1 cellular context compared by ENCODE assay signal in the genomic region with DNA sequence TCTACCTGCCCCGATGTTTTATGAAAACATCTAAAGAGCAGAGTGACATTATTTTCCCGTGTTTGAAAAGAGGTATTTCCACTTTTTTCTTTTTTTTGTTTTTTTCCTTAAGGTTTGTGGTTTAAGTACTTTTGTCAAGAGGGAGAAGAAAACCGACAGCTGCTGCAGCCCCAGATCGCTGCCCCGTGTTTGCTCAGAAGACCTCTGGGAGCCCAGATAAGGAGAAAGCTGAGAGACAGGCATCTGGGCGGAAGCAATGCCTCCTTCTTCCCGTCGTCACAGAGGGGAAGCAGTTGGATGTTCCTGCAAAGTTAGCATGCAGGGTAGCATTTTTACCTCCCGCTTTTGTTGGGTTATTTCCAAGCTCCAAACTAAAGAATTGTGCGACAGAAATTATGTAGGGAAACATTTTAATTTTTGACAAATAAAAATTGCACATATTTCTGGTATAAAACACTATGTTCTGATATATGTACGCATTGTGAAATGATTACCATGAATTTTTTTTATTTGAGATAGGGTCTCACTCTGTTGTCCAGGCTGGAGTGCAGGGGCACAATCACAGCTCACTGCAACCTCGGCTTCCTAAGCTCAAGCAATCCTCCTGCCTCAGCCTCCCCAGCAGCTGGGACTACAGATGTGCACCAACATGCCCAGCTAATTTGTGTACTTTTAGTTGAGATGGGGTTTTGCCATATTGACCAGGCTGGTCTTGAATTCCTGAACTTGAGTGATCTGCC.
TF ChIP-seq lines count a peak whose summit lies in the region.

No MANE protein-coding gene starts in this region.

TF ChIP-seq in K562, 482 proteins besides CTCF, POLR2A, EP300 and RAD21 (continued from another document and continues in another):
- TF ChIP-seq GTF3C2 (IDR thresholded peaks at IDR 0.05; ENCODE audit: borderline replicate concordance, extremely low read depth, insufficient read length) (no peak), KLF16 (IDR thresholded peaks at IDR 0.05) (peak; percentile 96), ZNF764 (CRISPR knock-in tag; IDR thresholded peaks at IDR 0.05; ENCODE audit: low read depth) (no peak), ESRRA (IDR thresholded peaks at IDR 0.05; ENCODE audit: borderline replicate concordance, low read depth) (no peak; the same call in 1 of the 2 replicates), PPARD (CRISPR knock-in tag; IDR thresholded peaks at IDR 0.05) (no peak), U2AF2 (optimal IDR thresholded peaks at IDR 0.05; ENCODE audit: low read depth, low read length) (no peak), CBX1 (IDR thresholded peaks at IDR 0.05; ENCODE audit: low read depth) (no peak), TFAM (CRISPR knock-in tag; conservative IDR thresholded peaks at IDR 0.05) (no peak), MLX (CRISPR knock-in tag; conservative IDR thresholded peaks at IDR 0.05) (no peak), CHD1 (IDR thresholded peaks at IDR 0.05; ENCODE audit: low read length) (no peak), ETV6 (IDR thresholded peaks at IDR 0.05; ENCODE audit: borderline replicate concordance in 1 of 2, low read depth in 2 of 2, low read length in 1 of 2) (peak; percentile 56 to 91; a peak in 3 of 4 replicates), ETV6 (CRISPR knock-in tag; IDR thresholded peaks at IDR 0.05; ENCODE audit: borderline replicate concordance) (no peak), ZNF655 (CRISPR knock-in tag; IDR thresholded peaks at IDR 0.05) (no peak), DPF2 (IDR thresholded peaks at IDR 0.05) (peak; percentile 96), NBN (IDR thresholded peaks at IDR 0.05; ENCODE audit: low read depth) (peak; percentile 34; the same call in 1 of the 2 replicates), MAFK (IDR thresholded peaks at IDR 0.05; ENCODE audit: low read length) (no peak), ARID3A (IDR thresholded peaks at IDR 0.05; ENCODE audit: borderline replicate concordance, low read depth, low read length) (no peak), ILK (tag; IDR thresholded peaks at IDR 0.05; ENCODE audit: borderline replicate concordance, low read depth) (no peak), CEBPG (CRISPR knock-in tag; IDR thresholded peaks at IDR 0.05) (no peak), CEBPG (tag; conservative IDR thresholded peaks at IDR 0.05 in 1 of 2, IDR thresholded peaks at IDR 0.05 in 1 of 2) (no peak), STAT5A (IDR thresholded peaks at IDR 0.05; ENCODE audit: borderline replicate concordance, low read length) (peak; percentile 87), NFE2L1 (tag; IDR thresholded peaks at IDR 0.05; ENCODE audit: borderline replicate concordance, low read depth) (no peak), ZNF740 (CRISPR knock-in tag; IDR thresholded peaks at IDR 0.05) (no peak), ZNF740 (tag; IDR thresholded peaks at IDR 0.05) (no peak), SP2 (IDR thresholded peaks at IDR 0.05; ENCODE audit: extremely low read depth, low read depth, low read length, poor library complexity, severe bottlenecking) (no peak), MEIS2 (IDR thresholded peaks at IDR 0.05; ENCODE audit: partially characterized antibody) (peak; percentile 67), XRCC5 (IDR thresholded peaks at IDR 0.05; ENCODE audit: low read depth, low read length) (no peak), THRB (CRISPR knock-in tag; conservative IDR thresholded peaks at IDR 0.05) (0 out of 2 replicates have a peak, but pooled peaks have one; percentile 37), KHSRP (IDR thresholded peaks at IDR 0.05) (peak; percentile 48; the same call in 1 of the 2 replicates), SRF (CRISPR knock-in tag; IDR thresholded peaks at IDR 0.05) (peak in 1 of 2 experiments; percentile 74; a peak in 1 of 4 replicates), GATA2 (CRISPR knock-in tag; IDR thresholded peaks at IDR 0.05) (peak; percentile 76), DIDO1 (tag; IDR thresholded peaks at IDR 0.05; ENCODE audit: low read depth) (no peak), RAD51 (IDR thresholded peaks at IDR 0.05; ENCODE audit: borderline replicate concordance, low read depth) (no peak)
- TF ChIP-seq, protein P1, sequence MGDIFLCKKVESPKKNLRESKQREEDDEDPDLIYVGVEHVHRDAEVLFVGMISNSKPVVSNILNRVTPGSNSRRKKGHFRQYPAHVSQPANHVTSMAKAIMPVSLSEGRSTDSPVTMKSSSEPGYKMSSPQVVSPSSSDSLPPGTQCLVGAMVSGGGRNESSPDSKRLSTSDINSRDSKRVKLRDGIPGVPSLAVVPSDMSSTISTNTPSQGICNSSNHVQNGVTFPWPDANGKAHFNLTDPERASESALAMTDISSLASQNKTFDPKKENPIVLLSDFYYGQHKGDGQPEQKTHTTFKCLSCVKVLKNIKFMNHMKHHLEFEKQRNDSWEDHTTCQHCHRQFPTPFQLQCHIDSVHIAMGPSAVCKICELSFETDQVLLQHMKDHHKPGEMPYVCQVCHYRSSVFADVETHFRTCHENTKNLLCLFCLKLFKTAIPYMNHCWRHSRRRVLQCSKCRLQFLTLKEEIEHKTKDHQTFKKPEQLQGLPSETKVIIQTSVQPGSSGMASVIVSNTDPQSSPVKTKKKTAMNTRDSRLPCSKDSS (IDR thresholded peaks at IDR 0.05; ENCODE audit: low read depth, partially characterized antibody): no peak
- TF ChIP-seq, protein P2, sequence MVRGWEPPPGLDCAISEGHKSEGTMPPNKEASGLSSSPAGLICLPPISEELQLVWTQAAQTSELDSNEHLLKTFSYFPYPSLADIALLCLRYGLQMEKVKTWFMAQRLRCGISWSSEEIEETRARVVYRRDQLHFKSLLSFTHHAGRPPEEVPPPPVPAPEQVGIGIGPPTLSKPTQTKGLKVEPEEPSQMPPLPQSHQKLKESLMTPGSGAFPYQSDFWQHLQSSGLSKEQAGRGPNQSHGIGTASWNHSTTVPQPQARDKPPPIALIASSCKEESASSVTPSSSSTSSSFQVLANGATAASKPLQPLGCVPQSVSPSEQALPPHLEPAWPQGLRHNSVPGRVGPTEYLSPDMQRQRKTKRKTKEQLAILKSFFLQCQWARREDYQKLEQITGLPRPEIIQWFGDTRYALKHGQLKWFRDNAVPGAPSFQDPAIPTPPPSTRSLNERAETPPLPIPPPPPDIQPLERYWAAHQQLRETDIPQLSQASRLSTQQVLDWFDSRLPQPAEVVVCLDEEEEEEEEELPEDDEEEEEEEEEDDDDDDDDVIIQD (CRISPR knock-in tag; IDR thresholded peaks at IDR 0.05): no peak
- TF ChIP-seq, protein P3, sequence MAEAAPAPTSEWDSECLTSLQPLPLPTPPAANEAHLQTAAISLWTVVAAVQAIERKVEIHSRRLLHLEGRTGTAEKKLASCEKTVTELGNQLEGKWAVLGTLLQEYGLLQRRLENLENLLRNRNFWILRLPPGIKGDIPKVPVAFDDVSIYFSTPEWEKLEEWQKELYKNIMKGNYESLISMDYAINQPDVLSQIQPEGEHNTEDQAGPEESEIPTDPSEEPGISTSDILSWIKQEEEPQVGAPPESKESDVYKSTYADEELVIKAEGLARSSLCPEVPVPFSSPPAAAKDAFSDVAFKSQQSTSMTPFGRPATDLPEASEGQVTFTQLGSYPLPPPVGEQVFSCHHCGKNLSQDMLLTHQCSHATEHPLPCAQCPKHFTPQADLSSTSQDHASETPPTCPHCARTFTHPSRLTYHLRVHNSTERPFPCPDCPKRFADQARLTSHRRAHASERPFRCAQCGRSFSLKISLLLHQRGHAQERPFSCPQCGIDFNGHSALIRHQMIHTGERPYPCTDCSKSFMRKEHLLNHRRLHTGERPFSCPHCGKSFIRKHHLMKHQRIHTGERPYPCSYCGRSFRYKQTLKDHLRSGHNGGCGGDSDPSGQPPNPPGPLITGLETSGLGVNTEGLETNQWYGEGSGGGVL (CRISPR knock-in tag; IDR thresholded peaks at IDR 0.05): no peak
- TF ChIP-seq, protein P4, sequence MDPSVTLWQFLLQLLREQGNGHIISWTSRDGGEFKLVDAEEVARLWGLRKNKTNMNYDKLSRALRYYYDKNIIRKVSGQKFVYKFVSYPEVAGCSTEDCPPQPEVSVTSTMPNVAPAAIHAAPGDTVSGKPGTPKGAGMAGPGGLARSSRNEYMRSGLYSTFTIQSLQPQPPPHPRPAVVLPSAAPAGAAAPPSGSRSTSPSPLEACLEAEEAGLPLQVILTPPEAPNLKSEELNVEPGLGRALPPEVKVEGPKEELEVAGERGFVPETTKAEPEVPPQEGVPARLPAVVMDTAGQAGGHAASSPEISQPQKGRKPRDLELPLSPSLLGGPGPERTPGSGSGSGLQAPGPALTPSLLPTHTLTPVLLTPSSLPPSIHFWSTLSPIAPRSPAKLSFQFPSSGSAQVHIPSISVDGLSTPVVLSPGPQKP (CRISPR knock-in tag; IDR thresholded peaks at IDR 0.05): no peak
- TF ChIP-seq, protein P5, sequence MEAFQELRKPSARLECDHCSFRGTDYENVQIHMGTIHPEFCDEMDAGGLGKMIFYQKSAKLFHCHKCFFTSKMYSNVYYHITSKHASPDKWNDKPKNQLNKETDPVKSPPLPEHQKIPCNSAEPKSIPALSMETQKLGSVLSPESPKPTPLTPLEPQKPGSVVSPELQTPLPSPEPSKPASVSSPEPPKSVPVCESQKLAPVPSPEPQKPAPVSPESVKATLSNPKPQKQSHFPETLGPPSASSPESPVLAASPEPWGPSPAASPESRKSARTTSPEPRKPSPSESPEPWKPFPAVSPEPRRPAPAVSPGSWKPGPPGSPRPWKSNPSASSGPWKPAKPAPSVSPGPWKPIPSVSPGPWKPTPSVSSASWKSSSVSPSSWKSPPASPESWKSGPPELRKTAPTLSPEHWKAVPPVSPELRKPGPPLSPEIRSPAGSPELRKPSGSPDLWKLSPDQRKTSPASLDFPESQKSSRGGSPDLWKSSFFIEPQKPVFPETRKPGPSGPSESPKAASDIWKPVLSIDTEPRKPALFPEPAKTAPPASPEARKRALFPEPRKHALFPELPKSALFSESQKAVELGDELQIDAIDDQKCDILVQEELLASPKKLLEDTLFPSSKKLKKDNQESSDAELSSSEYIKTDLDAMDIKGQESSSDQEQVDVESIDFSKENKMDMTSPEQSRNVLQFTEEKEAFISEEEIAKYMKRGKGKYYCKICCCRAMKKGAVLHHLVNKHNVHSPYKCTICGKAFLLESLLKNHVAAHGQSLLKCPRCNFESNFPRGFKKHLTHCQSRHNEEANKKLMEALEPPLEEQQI (IDR thresholded peaks at IDR 0.05): peak; percentile 67; the same call in 1 of the 2 replicates
